In the genomic region with DNA sequence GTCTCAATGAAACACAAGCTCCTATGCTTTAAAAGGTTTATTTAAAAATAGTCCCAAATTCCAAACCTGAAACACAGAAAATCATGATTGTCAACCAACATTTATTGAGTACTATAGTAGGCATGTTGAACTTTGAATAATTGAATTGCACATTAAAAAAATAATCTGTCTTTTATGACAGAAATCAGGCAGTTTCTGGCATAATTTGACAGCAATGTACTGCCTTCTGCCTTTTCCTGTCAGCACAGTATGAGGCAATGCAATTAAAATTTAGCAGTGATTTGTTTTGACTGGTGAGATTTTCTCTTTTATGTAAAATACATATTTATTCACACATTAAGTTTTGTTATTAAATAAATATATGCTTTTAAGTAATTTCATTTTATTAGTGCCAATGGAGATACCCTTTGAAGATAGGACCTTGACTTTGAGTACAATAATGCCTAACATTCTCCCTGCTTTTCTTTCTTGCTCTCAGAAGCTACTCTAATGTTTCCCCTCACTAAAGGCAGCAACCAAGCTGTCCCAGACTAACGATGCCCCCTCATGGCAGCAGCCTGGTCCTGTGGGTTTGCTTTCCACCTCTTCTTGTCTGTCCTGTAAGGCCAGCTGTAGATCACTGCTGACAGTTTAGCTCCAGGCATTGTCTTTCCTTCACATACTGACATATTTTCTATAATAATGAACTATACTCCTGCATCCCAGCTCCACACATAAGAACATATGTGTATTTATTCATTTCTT, we compare ENCODE assay signal across 28 cellular contexts.
DNase-seq lines count a peak whose midpoint lies in the region; ATAC-seq and TF ChIP-seq lines count a peak whose summit lies in the region.
"Had no signal": no experiment of that assay in that cellular context is flagged by ENCODE, and none has a peak within 500 bp of the region (broad histone marks: within the 10 kb centered on the region; RNA-seq: fewer than 3 reads in every experiment).

No MANE protein-coding gene starts in this region.

- CTCF ChIA-PET in activated naive CD4-positive, alpha-beta T cell treated with anti-CD3 and anti-CD28 coated beads for 36 hours (lab: Charles Lee) = interaction anchor here (0.6 kb wide), 1 partner anchor 9 kb away, joined by 3 read pairs; no protein-coding TSS in a partner anchor
- CTCF ChIA-PET in HEK293 (lab: Yijun Ruan, JAX) = no interaction called here

- H3K4me1 ChIP-seq in HEK293 (ENCODE audit: control insufficient read depth, insufficient read depth, low read length) (no peaks in the 10 kb centered on the region), foreskin keratinocyte (no peaks in the 10 kb centered on the region)
- H3K4me1 ChIP-seq: heart right ventricle, sigmoid colon, suprapubic skin had no signal

- no peak overlapping the region for H3K4me3 ChIP-seq in HEK293 (ENCODE audit: low read depth, low read length)
- H3K4me3 ChIP-seq: heart right ventricle, sigmoid colon, suprapubic skin had no signal

- no peaks in the 10 kb centered on the region for H3K36me3 ChIP-seq in HEK293 (ENCODE audit: control insufficient read depth in 2 of 2, insufficient read depth in 1 of 2, low read length in 2 of 2)
- H3K36me3 ChIP-seq: heart right ventricle, neutrophil, sigmoid colon, suprapubic skin had no signal

- peaks cover 4% of the 10 kb centered on the region for H3K9me3 Mint-ChIP-seq in activated naive CD4-positive, alpha-beta T cell treated with anti-CD3 and anti-CD28 coated beads for 36 hours
- H3K9me3 Mint-ChIP-seq in type B pancreatic cell = peaks cover 5% of the 10 kb centered on the region
- H3K9me3 Mint-ChIP-seq in natural killer cell = peaks cover 8 to 10% of the 10 kb centered on the region in 2 donors
- H3K9me3 Mint-ChIP-seq: activated T-helper 1 cell treated with anti-CD3 and anti-CD28 coated beads, Interleukin-12 subunit alpha, Interleukin-12 subunit beta, Interleukin-2, Interleukin-4 antibody, amounts not matched to agents 30 ng/mL and 10 ng/mL and 1 ng/mL, durations not matched to agents 14 hours and 24 hours and 36 hours had no signal

- no peak for ATAC-seq in foreskin keratinocyte
- no peak for ATAC-seq in natural killer cell
- ATAC-seq: HCT116; heart right ventricle; stimulated activated memory B cell treated with anti-CD40 and anti-IgM and Interleukin-4, amounts not matched to agents 10 μg/mL and 1 μg/mL and 100 μg/mL, for 72 hours had no signal

- no peak overlapping the region for H3K27ac ChIP-seq in HEK293 (ENCODE audit: extremely low read depth, low read depth, low read length)
- H3K27ac ChIP-seq in foreskin keratinocyte = no peak overlapping the region
- H3K27ac ChIP-seq: heart right ventricle, neutrophil, sigmoid colon, suprapubic skin, VCaP had no signal

- H3K27me3 ChIP-seq in foreskin keratinocyte = no peaks in the 10 kb centered on the region
- H3K27me3 ChIP-seq: heart right ventricle, neutrophil, sigmoid colon, suprapubic skin had no signal

- H3K9me3 ChIP-seq in HEK293 (ENCODE audit: control insufficient read depth, insufficient read depth, low read depth, low read length) = no peaks in the 10 kb centered on the region
- H3K9me3 ChIP-seq: neutrophil, suprapubic skin had no signal

- H3K36me3 Mint-ChIP-seq in activated naive CD4-positive, alpha-beta T cell treated with anti-CD3 and anti-CD28 coated beads for 36 hours (ENCODE audit: low read depth) = no peaks in the 10 kb centered on the region
- H3K36me3 Mint-ChIP-seq in type B pancreatic cell (no peaks in the 10 kb centered on the region), natural killer cell (no peaks in the 10 kb centered on the region)
- H3K36me3 Mint-ChIP-seq: CD4-positive, CD25-positive, alpha-beta regulatory T cell; stimulated activated memory B cell treated with anti-CD40 and anti-IgM and Interleukin-4, amounts not matched to agents 10 μg/mL and 1 μg/mL and 100 μg/mL, for 72 hours had no signal

- no peaks in the 10 kb centered on the region for H3K4me1 Mint-ChIP-seq in activated naive CD4-positive, alpha-beta T cell treated with anti-CD3 and anti-CD28 coated beads for 36 hours (ENCODE audit: low read depth)
- H3K4me1 Mint-ChIP-seq in type B pancreatic cell (ENCODE audit: unreplicated experiment) (no peaks in the 10 kb centered on the region), natural killer cell (no peaks in the 10 kb centered on the region)
- H3K4me1 Mint-ChIP-seq: CD4-positive, CD25-positive, alpha-beta regulatory T cell; stimulated activated memory B cell treated with anti-CD40 and anti-IgM and Interleukin-4, amounts not matched to agents 10 μg/mL and 1 μg/mL and 100 μg/mL, for 72 hours had no signal

- TF ChIP-seq CTCF in HEK293 (tag by site-specific recombination; IDR thresholded peaks at IDR 0.05) = no peak
- peak; percentile 13 for TF ChIP-seq CTCF in foreskin keratinocyte (conservative IDR thresholded peaks at IDR 0.05)
- peak; percentile 40 for TF ChIP-seq CTCF in type B pancreatic cell (conservative IDR thresholded peaks at IDR 0.05)
- no peak for TF ChIP-seq CTCF in natural killer cell (IDR thresholded peaks at IDR 0.05)

- DNase-seq in activated naive CD4-positive, alpha-beta T cell treated with anti-CD3 and anti-CD28 coated beads for 36 hours = peak; percentile 8
- no peak for DNase-seq in activated naive CD4-positive, alpha-beta T cell (lab: John Stamatoyannopoulos, UW)
- no peak for DNase-seq in foreskin keratinocyte
- no peak for DNase-seq in type B pancreatic cell (ENCODE audit: extremely low spot score, unreplicated experiment)
- no peak for DNase-seq in natural killer cell
- no peak for DNase-seq in stimulated activated CD4-positive, alpha-beta T cell treated with anti-CD3 and anti-CD28 coated beads, Interleukin-15, amount 100 ng/mL, for 24 hours
- DNase-seq: activated CD8-positive, alpha-beta memory T cell treated with anti-CD3 and anti-CD28 coated beads, Interleukin-2, amount 50 U/mL, for 4 hours; activated naive CD4-positive, alpha-beta T cell treated with anti-CD3 and anti-CD28 coated beads, Interleukin-2, amount 50 U/mL, for 16 hours; amygdala; CD4-positive, CD25-positive, alpha-beta regulatory T cell; effector CD8-positive, alpha-beta T cell; heart right ventricle; KBM-7; mammary epithelial cell; MM.1S; NCI-H1436 treated with DMSO at 0.1 percent for 48 hours; NCI-H510A treated with DMSO at 0.1 percent for 48 hours; SIG-M5; sigmoid colon; stimulated activated CD4-positive, alpha-beta T cell treated with anti-CD3 and anti-CD28 coated beads, Interleukin-4, amount 100 ng/mL, for 4 hours had no signal

- no peaks in the 10 kb centered on the region for H3K27me3 Mint-ChIP-seq in activated naive CD4-positive, alpha-beta T cell treated with anti-CD3 and anti-CD28 coated beads for 36 hours (ENCODE audit: low read depth)
- H3K27me3 Mint-ChIP-seq in type B pancreatic cell = peaks cover 3% of the 10 kb centered on the region
- no peaks in the 10 kb centered on the region for H3K27me3 Mint-ChIP-seq in natural killer cell (ENCODE audit: low read depth in 2 of 2)
- H3K27me3 Mint-ChIP-seq: CD4-positive, CD25-positive, alpha-beta regulatory T cell; stimulated activated memory B cell treated with anti-CD40 and anti-IgM and Interleukin-4, amounts not matched to agents 10 μg/mL and 1 μg/mL and 100 μg/mL, for 72 hours had no signal

- H3K4me3 Mint-ChIP-seq in activated naive CD4-positive, alpha-beta T cell treated with anti-CD3 and anti-CD28 coated beads for 36 hours = no peak overlapping the region
- H3K4me3 Mint-ChIP-seq in type B pancreatic cell = no peak overlapping the region
- no peak overlapping the region for H3K4me3 Mint-ChIP-seq in natural killer cell
- H3K4me3 Mint-ChIP-seq: activated T-helper 1 cell treated with anti-CD3 and anti-CD28 coated beads, Interleukin-12 subunit alpha, Interleukin-12 subunit beta, Interleukin-2, Interleukin-4 antibody, amounts not matched to agents 30 ng/mL and 10 ng/mL and 1 ng/mL, durations not matched to agents 14 hours and 24 hours and 36 hours; CD4-positive, CD25-positive, alpha-beta regulatory T cell; stimulated activated memory B cell treated with anti-CD40 and anti-IgM and Interleukin-4, amounts not matched to agents 10 μg/mL and 1 μg/mL and 100 μg/mL, for 72 hours had no signal

- POLR2A ChIA-PET in HEK293 (lab: Yijun Ruan, JAX) = no interaction called here

- no peak overlapping the region for H3K27ac Mint-ChIP-seq in activated naive CD4-positive, alpha-beta T cell treated with anti-CD3 and anti-CD28 coated beads for 36 hours
- H3K27ac Mint-ChIP-seq in type B pancreatic cell (no peak overlapping the region), natural killer cell (no peak overlapping the region)
- H3K27ac Mint-ChIP-seq: activated T-helper 1 cell treated with anti-CD3 and anti-CD28 coated beads, Interleukin-12 subunit alpha, Interleukin-12 subunit beta, Interleukin-2, Interleukin-4 antibody, amounts not matched to agents 30 ng/mL and 10 ng/mL and 1 ng/mL, durations not matched to agents 14 hours and 24 hours and 36 hours; CD4-positive, CD25-positive, alpha-beta regulatory T cell; progenitor cell of endocrine pancreas; stimulated activated memory B cell treated with anti-CD40 and anti-IgM and Interleukin-4, amounts not matched to agents 10 μg/mL and 1 μg/mL and 100 μg/mL, for 72 hours had no signal

- intact Hi-C loops in activated naive CD4-positive, alpha-beta T cell treated with anti-CD3 and anti-CD28 coated beads for 36 hours (cut with micrococcal nuclease) = no loop called here
- intact Hi-C loops in natural killer cell (cut with micrococcal nuclease) = no loop called here

TF ChIP-seq in HEK293, 187 proteins besides CTCF, POLR2A, EP300 and RAD21:
- TF ChIP-seq ZNF2 (tag by site-specific recombination; IDR thresholded peaks at IDR 0.05) (0 out of 2 replicates have a peak, but pooled peaks have one; percentile 22), GLIS2 (tag by site-specific recombination; IDR thresholded peaks at IDR 0.05) (no peak)

Comparison
In these comparisons a context has a peak if more than half of its experiments do, and no peak if none do; other contexts are left out.
1. CTCF ChIP-seq: peak in foreskin keratinocyte (single experiment) and type B pancreatic cell (single experiment); none in HEK293 (single experiment) and natural killer cell (single experiment).